ENCODE assay signal across 16 cellular contexts in the genomic region with DNA sequence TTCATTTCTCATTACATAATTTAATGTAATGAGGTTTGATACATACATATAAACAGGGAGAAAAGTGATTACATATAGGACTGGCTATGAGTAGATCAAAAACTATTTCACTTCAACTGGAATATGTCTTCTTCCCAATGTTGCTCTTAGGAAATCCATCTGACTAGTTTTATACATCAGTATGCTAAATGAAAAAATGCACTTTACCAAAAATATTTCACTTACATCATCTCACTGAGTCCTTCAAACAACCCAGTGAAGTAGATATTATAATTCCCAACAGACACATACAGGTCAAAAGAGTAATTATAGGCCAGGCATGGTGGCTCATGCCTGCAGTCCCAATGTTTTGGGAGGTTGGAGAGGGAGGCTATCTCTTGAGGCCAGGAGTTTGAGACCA.
DNase-seq lines count a peak whose midpoint lies in the region; ATAC-seq and TF ChIP-seq lines count a peak whose summit lies in the region.
"Had no signal": no experiment of that assay in that cellular context is flagged by ENCODE, and none has a peak within 500 bp of the region (broad histone marks: within the 10 kb centered on the region; RNA-seq: fewer than 3 reads in every experiment).

No MANE protein-coding gene starts in this region.

- no peak overlapping the region for H3K4me3 Mint-ChIP-seq in stimulated activated effector memory CD8-positive, alpha-beta T cell treated with anti-CD3 and anti-CD28 coated beads, Interleukin-12 subunit alpha, Interleukin-12 subunit beta, amount 100 ng/mL, for 72 hours
- H3K4me3 Mint-ChIP-seq: B cell; CD4-positive, alpha-beta T cell had no signal

- TF ChIP-seq CTCF in AG04449 (IDR thresholded peaks at IDR 0.05; ENCODE audit: insufficient read depth, low read length, missing control alignments) (no peak), cardiac fibroblast (IDR thresholded peaks at IDR 0.05; ENCODE audit: low read depth, low read length) (no peak), fibroblast of the aortic adventitia (IDR thresholded peaks at IDR 0.05; ENCODE audit: insufficient read depth, low read length) (no peak)

- POLR2A ChIA-PET in AG04449 (lab: Yijun Ruan, JAX) = interaction anchor here (0.7 kb wide), 1 partner anchor 207 kb away, joined by 4 read pairs; no protein-coding TSS in a partner anchor

- H3K9me3 Mint-ChIP-seq in stimulated activated effector memory CD8-positive, alpha-beta T cell treated with anti-CD3 and anti-CD28 coated beads, Interleukin-12 subunit alpha, Interleukin-12 subunit beta, amount 100 ng/mL, for 72 hours = no peaks in the 10 kb centered on the region
- H3K9me3 Mint-ChIP-seq: CD4-positive, alpha-beta T cell had no signal

- H3K36me3 Mint-ChIP-seq in stimulated activated effector memory CD8-positive, alpha-beta T cell treated with anti-CD3 and anti-CD28 coated beads, Interleukin-12 subunit alpha, Interleukin-12 subunit beta, amount 100 ng/mL, for 72 hours = no peaks in the 10 kb centered on the region

- CTCF ChIA-PET in AG04449 (lab: Yijun Ruan, JAX) = no interaction called here

- H3K4me1 Mint-ChIP-seq in stimulated activated effector memory CD8-positive, alpha-beta T cell treated with anti-CD3 and anti-CD28 coated beads, Interleukin-12 subunit alpha, Interleukin-12 subunit beta, amount 100 ng/mL, for 72 hours = no peaks in the 10 kb centered on the region
- H3K4me1 Mint-ChIP-seq: B cell had no signal

- H3K27ac Mint-ChIP-seq in stimulated activated effector memory CD8-positive, alpha-beta T cell treated with anti-CD3 and anti-CD28 coated beads, Interleukin-12 subunit alpha, Interleukin-12 subunit beta, amount 100 ng/mL, for 72 hours = no peak overlapping the region
- H3K27ac Mint-ChIP-seq: B cell; CD4-positive, alpha-beta T cell had no signal

- H3K4me3 ChIP-seq in AG04449 (ENCODE audit: low read depth, low read length) (no peak overlapping the region), cardiac fibroblast (replicated peaks in 1 of 2; ENCODE audit: low read depth in 2 of 2, low read length in 2 of 2) (no peak overlapping the region), fibroblast of the aortic adventitia (ENCODE audit: low read depth, low read length) (no peak overlapping the region)
- H3K4me3 ChIP-seq: MG63, PC-9 had no signal

- ATAC-seq in stimulated activated effector memory CD8-positive, alpha-beta T cell treated with anti-CD3 and anti-CD28 coated beads, Interleukin-12 subunit alpha, Interleukin-12 subunit beta, amount 100 ng/mL, for 72 hours = no peak
- no peak for ATAC-seq in HG02973 (IDR thresholded peaks at IDR 0.05; ENCODE audit: unreplicated experiment)
- ATAC-seq in GM19023 (IDR thresholded peaks at IDR 0.05; ENCODE audit: unreplicated experiment) = no peak

- DNase-seq in AG04449 (ENCODE audit: low read depth, low spot score) (peak; percentile 62), GM04503 (ENCODE audit: low read depth) (peak; percentile 34), cardiac fibroblast (ENCODE audit: low read depth in 2 of 2) (peak; percentile 12 to 43), fibroblast of the aortic adventitia (ENCODE audit: low read depth) (peak; percentile 40), NAMALWA (ENCODE audit: low spot score) (no peak)
- DNase-seq in stimulated activated effector memory CD8-positive, alpha-beta T cell treated with anti-CD3 and anti-CD28 coated beads, Interleukin-12 subunit alpha, Interleukin-12 subunit beta, amount 100 ng/mL, for 72 hours (ENCODE audit: low spot score in 2 of 2) = no peak
- DNase-seq: CD4-positive, alpha-beta T cell; DND-41; MG63; NCI-H187 treated with DMSO at 0.1 percent for 48 hours; NCI-H446 treated with DMSO at 0.1 percent for 48 hours; NCI-H774; PC-9 had no signal

Comparison
In these comparisons a context has a peak if more than half of its experiments do, and no peak if none do; other contexts are left out.
1. DNase-seq: peak in AG04449 (single experiment), GM04503 (single experiment), cardiac fibroblast (2 of 2) and fibroblast of the aortic adventitia (single experiment); none in stimulated activated effector memory CD8-positive, alpha-beta T cell treated with anti-CD3 and anti-CD28 coated beads, Interleukin-12 subunit alpha, Interleukin-12 subunit beta, amount 100 ng/mL, for 72 hours (0 of 2) and NAMALWA (single experiment).